Comparison of ENCODE assay signal across 19 cellular contexts in the genomic region with DNA sequence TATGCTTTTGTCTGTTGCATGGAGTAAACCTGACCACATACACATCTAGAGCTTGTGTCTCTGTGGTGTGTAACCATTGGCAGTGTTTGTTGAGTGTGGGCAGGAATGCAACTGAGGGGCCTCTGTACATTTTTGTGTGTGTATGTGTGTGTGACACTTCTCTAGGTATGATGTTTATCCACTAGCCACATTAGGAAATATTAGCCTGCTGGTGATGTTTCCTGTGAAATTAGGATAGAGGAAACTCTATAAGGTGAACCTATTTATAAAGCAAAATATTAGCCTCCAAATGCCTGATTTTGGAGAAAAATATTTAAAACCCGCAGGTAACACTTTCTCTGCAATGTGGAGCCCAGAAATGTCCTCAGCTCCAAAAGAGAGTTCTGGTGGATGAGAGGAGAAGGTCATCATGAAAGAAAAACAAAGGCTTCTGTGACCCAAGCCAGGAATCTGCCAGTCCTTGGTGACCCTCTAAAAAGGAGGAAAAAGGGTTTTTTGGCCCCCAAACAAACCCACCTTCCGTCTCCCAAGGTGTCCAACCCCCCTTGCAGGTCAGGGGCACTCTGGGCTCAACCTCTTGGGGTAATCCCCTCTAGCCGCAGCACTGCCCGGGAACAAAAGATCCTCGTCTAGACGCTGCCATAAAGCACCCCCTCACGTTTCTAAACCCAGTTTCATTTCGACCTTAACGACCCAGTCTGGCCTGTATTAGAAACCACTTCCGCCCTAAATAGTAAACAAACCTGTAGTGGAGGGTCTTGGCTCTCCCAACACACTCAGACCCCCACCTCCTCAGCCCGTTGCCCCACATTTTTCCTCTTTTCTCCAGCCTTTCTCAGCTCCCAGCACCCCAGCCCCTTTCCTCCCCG. TPM values are rescaled to one million over a fixed set of nuclear protein-coding genes. Genes with fewer than 3 reads are reported as not detected.
DNase-seq lines count a peak whose midpoint lies in the region; ATAC-seq, FAIRE-seq and TF ChIP-seq lines count a peak whose summit lies in the region.
"Had no signal": no experiment of that assay in that cellular context is flagged by ENCODE, and none has a peak within 500 bp of the region (broad histone marks: within the 10 kb centered on the region; RNA-seq: fewer than 3 reads in every experiment).

No MANE protein-coding gene starts in this region.

- H3K27me3 ChIP-seq in HUES6 (ENCODE audit: control insufficient read depth, insufficient read depth, low read length) (peaks cover 100% of the 10 kb centered on the region), GM12878 (replicated peaks in 1 of 2; ENCODE audit: control insufficient read depth in 2 of 2, insufficient read depth in 2 of 2, low read length in 1 of 2) (peaks cover 24 to 32% of the 10 kb centered on the region in 2 experiments), skeletal muscle tissue (ENCODE audit: control insufficient read depth in 3 of 3, insufficient read depth in 3 of 3, low read length in 3 of 3) (peaks cover 37 to 90% (median 47%) of the 10 kb centered on the region in 3 donors)

- SMC1A ChIA-PET in GM12878 (lab: Charles Lee; ENCODE audit: uncharacterized antibody, unreplicated experiment) = interaction anchor here (0.7 kb wide), 1 partner anchor 10 kb away, joined by 3 read pairs; no protein-coding TSS in a partner anchor

- 6% methylated on average over 11 of the region's 12 CpGs for WGBS in GM12878 (ENCODE audit: insufficient coverage, insufficient replicate concordance, low lambda C conversion rate, missing lambda C conversion rate)

- H3K4me1 ChIP-seq in HUES6 (ENCODE audit: control insufficient read depth, insufficient read depth, low read length) (peaks cover 9% of the 10 kb centered on the region; the same call in 1 of the 2 replicates), GM12878 (ENCODE audit: control insufficient read depth, insufficient read depth, low read length) (peaks cover 22% of the 10 kb centered on the region), skeletal muscle tissue (ENCODE audit: control insufficient read depth in 3 of 3, insufficient read depth in 3 of 3, low read length in 3 of 3) (peaks cover 23 to 47% (median 26%) of the 10 kb centered on the region in 3 donors)

- no peak for TF ChIP-seq CTCF in GM12878 (IDR thresholded peaks at IDR 0.05 in 2 of 3, conservative IDR thresholded peaks at IDR 0.05 in 1 of 3; ENCODE audit: control insufficient read depth in 2 of 3, extremely low read depth in 1 of 3, insufficient read depth in 1 of 3, low read depth in 3 of 3, low read length in 3 of 3)

- H3K79me2 ChIP-seq in GM12878 (ENCODE audit: control insufficient read depth, insufficient read depth, low read length) = no peaks in the 10 kb centered on the region

- in situ Hi-C loops in GM12878 (cut with MboI) = no loop called here

- no TSS peak for BruUV-seq in GM12878 (replicated peaks; lab: Mats Ljungman, UMichigan)

- H4K20me1 ChIP-seq in GM12878 (ENCODE audit: control insufficient read depth, insufficient read depth) = no peaks in the 10 kb centered on the region

- intact Hi-C loops in GM12878 (cut with micrococcal nuclease; ENCODE audit: unreplicated experiment) = no loop called here

- H3K27ac ChIP-seq in HUES6 (ENCODE audit: low read depth, low read length) = no peak overlapping the region
- no peak overlapping the region for H3K27ac ChIP-seq in GM12878 (ENCODE audit: control insufficient read depth, insufficient read depth)
- H3K27ac ChIP-seq in skeletal muscle tissue (ENCODE audit: low read depth, low read length) = peak overlapping the region; percentile 64
- H3K27ac ChIP-seq: RWPE1 had no signal

- CTCF ChIA-PET in GM12878 (lab: Yijun Ruan, JAX) = no interaction called here

- H3K9ac ChIP-seq in HUES6 (ENCODE audit: low read length) (peak overlapping the region; percentile 26), GM12878 (ENCODE audit: control insufficient read depth, insufficient read depth, low read length) (no peak overlapping the region), skeletal muscle tissue (ENCODE audit: low read depth in 1 of 3, low read length in 3 of 3) (peak overlapping the region; percentile 28 to 57 (median 42))

- POLR2A ChIA-PET in GM12878 (lab: Charles Lee) = no interaction called here

- peak; percentile 77 for ATAC-seq in GM12878
- ATAC-seq: CD8-positive, alpha-beta T cell had no signal

- RAD21 ChIA-PET in GM12878 (lab: Charles Lee; ENCODE audit: unreplicated experiment) = no interaction called here

- H2AFZ ChIP-seq in GM12878 (ENCODE audit: control insufficient read depth, low read depth, low read length) = no peak overlapping the region

- H3K9me3 ChIP-seq in HUES6 (ENCODE audit: control insufficient read depth, insufficient read depth, low read depth, low read length) (no peaks in the 10 kb centered on the region), GM12878 (replicated peaks; ENCODE audit: control insufficient read depth, insufficient read depth, low read length) (no peaks in the 10 kb centered on the region; the same call in 1 of the 3 replicates), skeletal muscle tissue (ENCODE audit: control insufficient read depth in 3 of 3, low read length in 3 of 3) (no peaks in the 10 kb centered on the region)

- peak overlapping the region; percentile 25 for H3K4me2 ChIP-seq in GM12878 (ENCODE audit: control insufficient read depth, insufficient read depth)

- FAIRE-seq in GM12878 (lab: Jason Lieb, UNC) = no peak

- H3K4me3 ChIP-seq in HUES6 (ENCODE audit: low read depth, low read length) (no peak overlapping the region), GM12878 (no peak overlapping the region), skeletal muscle tissue (ENCODE audit: low read length in 3 of 3) (peak overlapping the region in 1 of 3 donors; percentile 38)

- H3K36me3 ChIP-seq in HUES6 (ENCODE audit: control insufficient read depth, insufficient read depth, low read length) = no peaks in the 10 kb centered on the region
- H3K36me3 ChIP-seq in GM12878 (ENCODE audit: control insufficient read depth in 2 of 2, insufficient read depth in 2 of 2, low read length in 1 of 2) = no peaks in the 10 kb centered on the region
- no peaks in the 10 kb centered on the region for H3K36me3 ChIP-seq in skeletal muscle tissue (ENCODE audit: control insufficient read depth in 3 of 3, insufficient read depth in 3 of 3, low read length in 3 of 3)

- no peak for TF ChIP-seq EP300 in GM12878 (IDR thresholded peaks at IDR 0.05; ENCODE audit: borderline replicate concordance in 1 of 2, control insufficient read depth in 1 of 2, low read depth in 2 of 2, low read length in 2 of 2)

- TF ChIP-seq POLR2A in GM12878 (IDR thresholded peaks at IDR 0.05; ENCODE audit: low read depth, low read length) = no peak

- TF ChIP-seq RAD21 in GM12878 (IDR thresholded peaks at IDR 0.05; ENCODE audit: insufficient read depth, low read depth, low read length) = no peak

- DNase-seq in GM12878 (ENCODE audit: low read depth, low spot score) = no peak
- DNase-seq in NCI-H69 (lab: John Stamatoyannopoulos, UW) = no peak
- DNase-seq in NCI-H1436 (lab: John Stamatoyannopoulos, UW) = no peak
- no peak for DNase-seq in pons (ENCODE audit: low spot score)
- DNase-seq: activated CD4-positive, alpha-beta T cell treated with anti-CD3 and anti-CD28 coated beads, Interleukin-2, amount 10 ng/mL, durations not matched to agents 24 days and 14 days; activated naive CD8-positive, alpha-beta T cell treated with anti-CD3 and anti-CD28 coated beads, Interleukin-2, amount 10 ng/mL, durations not matched to agents 7 days and 5 days; activated T-cell treated with anti-CD3 and anti-CD28 coated beads, Interleukin-2, amount 50 U/mL, for 1 hour; CD8-positive, alpha-beta T cell; islet precursor cell; KBM-7; NCI-H1694 treated with DMSO at 0.1 percent for 48 hours; NCI-H510A treated with DMSO at 0.1 percent for 48 hours had no signal

RNA-seq across cellular contexts. Expression of a gene that starts 3.1 kb away (rescaled TPM):
- not detected in 2 replicates for total RNA-seq in GM12878 (2013; cell fraction: nucleolus; rRNA removed)
- total RNA-seq in GM12878 (2014; rRNA removed) = not detected in 2 replicates
- total RNA-seq in GM12878 (2014; rRNA removed; fragmentation: Illumina TruSeq; extraction: Trizol) = not detected in 2 replicates
- total RNA-seq in GM12878 (2021) = not detected in 2 replicates
- not detected for polyA plus RNA-seq in GM12878 (2011; ENCODE audit: low read depth)
- not detected in 2 replicates for polyA plus RNA-seq in GM12878 (2011; rRNA removed)
- polyA plus RNA-seq in GM12878 (2011; cell fraction: cytosol; rRNA removed) = not detected in 2 replicates
- polyA plus RNA-seq in GM12878 (2011; cell fraction: nucleus; rRNA removed) = not detected in 2 replicates
- not detected in 2 replicates for polyA plus RNA-seq in GM12878 (2012)
- polyA plus RNA-seq in GM12878 (2014; fragmentation: Illumina TruSeq; extraction: Trizol) = not detected in 2 replicates
- polyA plus RNA-seq in GM12878 (2014; fragmentation: Nextera tagmentation; extraction: Ambion mirVana) = not detected
- not detected in 2 replicates for polyA plus RNA-seq in GM12878 (2014; rRNA removed)
- not detected for polyA plus RNA-seq in GM12878 (2016; fragmentation: Nextera tagmentation; extraction: Ambion mirVana)
- not detected in 2 replicates for polyA minus RNA-seq in GM12878 (2011; rRNA and poly(A)+ RNA removed)
- not detected in 2 replicates for polyA minus RNA-seq in GM12878 (2011; cell fraction: cytosol; rRNA and poly(A)+ RNA removed)
- polyA minus RNA-seq in GM12878 (2011; cell fraction: nucleus; rRNA and poly(A)+ RNA removed) = not detected in 2 replicates
- total RNA-seq in skeletal muscle tissue = 2.1 TPM
- total RNA-seq: activated CD4-positive, alpha-beta T cell treated with anti-CD3 and anti-CD28 coated beads, Interleukin-2, amount 10 ng/mL, durations not matched to agents 24 days and 14 days; activated naive CD8-positive, alpha-beta T cell treated with anti-CD3 and anti-CD28 coated beads, Interleukin-2, amount 10 ng/mL, durations not matched to agents 7 days and 5 days; cardiac septum; CD8-positive, alpha-beta T cell; osteocyte; T-helper 2 cell treated with Interferon-gamma antibody and Interleukin-4, amounts not matched to agents 100 ng/mL and 5 ng/mL, for 36 hours had no signal

RNA-seq across cellular contexts. Expression of a gene that starts 4.9 kb away (rescaled TPM):
- not detected in 2 replicates for total RNA-seq in GM12878 (2013; cell fraction: nucleolus; rRNA removed)
- total RNA-seq in GM12878 (2014; rRNA removed) (not detected in 2 replicates), GM12878 (2014; rRNA removed; fragmentation: Illumina TruSeq; extraction: Trizol) (not detected in 2 replicates), GM12878 (2021) (not detected in 2 replicates), skeletal muscle tissue (0.52 TPM)
- polyA plus RNA-seq in GM12878 (2011; ENCODE audit: low read depth) = 0.12 TPM
- polyA plus RNA-seq in GM12878 (2011; rRNA removed) (not detected in 2 replicates), GM12878 (2014; fragmentation: Illumina TruSeq; extraction: Trizol) (not detected in 2 replicates), GM12878 (2014; fragmentation: Nextera tagmentation; extraction: Ambion mirVana) (not detected), GM12878 (2014; rRNA removed) (not detected in 2 replicates), GM12878 (2016; fragmentation: Nextera tagmentation; extraction: Ambion mirVana) (not detected)
- polyA plus RNA-seq in GM12878 (2011; cell fraction: cytosol; rRNA removed) = not detected in 2 replicates
- polyA plus RNA-seq in GM12878 (2011; cell fraction: nucleus; rRNA removed) = not detected in 2 replicates
- not detected in 2 replicates for polyA plus RNA-seq in GM12878 (2012)
- polyA minus RNA-seq in GM12878 (2011; rRNA and poly(A)+ RNA removed) = not detected in 2 replicates
- polyA minus RNA-seq in GM12878 (2011; cell fraction: cytosol; rRNA and poly(A)+ RNA removed) = 0.73 TPM in 1 of 2 replicates, not detected in the other
- polyA minus RNA-seq in GM12878 (2011; cell fraction: nucleus; rRNA and poly(A)+ RNA removed) = not detected in 2 replicates
- total RNA-seq: activated CD4-positive, alpha-beta T cell treated with anti-CD3 and anti-CD28 coated beads, Interleukin-2, amount 10 ng/mL, durations not matched to agents 24 days and 14 days; activated naive CD8-positive, alpha-beta T cell treated with anti-CD3 and anti-CD28 coated beads, Interleukin-2, amount 10 ng/mL, durations not matched to agents 7 days and 5 days; cardiac septum; CD8-positive, alpha-beta T cell; osteocyte; T-helper 2 cell treated with Interferon-gamma antibody and Interleukin-4, amounts not matched to agents 100 ng/mL and 5 ng/mL, for 36 hours had no signal

RNA-seq across cellular contexts. Expression of a gene that starts 7.1 kb away (rescaled TPM):
- total RNA-seq in GM12878 (2013; cell fraction: nucleolus; rRNA removed) = not detected in 2 replicates
- total RNA-seq in GM12878 (2014; rRNA removed) (not detected in 2 replicates), GM12878 (2014; rRNA removed; fragmentation: Illumina TruSeq; extraction: Trizol) (not detected in 2 replicates), GM12878 (2021) (0.59 TPM in 1 of 2 replicates, not detected in the other), skeletal muscle tissue (3.7 TPM)
- polyA plus RNA-seq in GM12878 (2011; ENCODE audit: low read depth) = not detected
- polyA plus RNA-seq in GM12878 (2011; rRNA removed) (not detected in 2 replicates), GM12878 (2014; fragmentation: Illumina TruSeq; extraction: Trizol) (not detected in 2 replicates), GM12878 (2014; fragmentation: Nextera tagmentation; extraction: Ambion mirVana) (not detected), GM12878 (2014; rRNA removed) (not detected in 2 replicates), GM12878 (2016; fragmentation: Nextera tagmentation; extraction: Ambion mirVana) (not detected)
- polyA plus RNA-seq in GM12878 (2011; cell fraction: cytosol; rRNA removed) = 0.03 TPM in 1 of 2 replicates, not detected in the other
- not detected in 2 replicates for polyA plus RNA-seq in GM12878 (2011; cell fraction: nucleus; rRNA removed)
- polyA plus RNA-seq in GM12878 (2012) = not detected in 2 replicates
- not detected in 2 replicates for polyA minus RNA-seq in GM12878 (2011; rRNA and poly(A)+ RNA removed)
- polyA minus RNA-seq in GM12878 (2011; cell fraction: cytosol; rRNA and poly(A)+ RNA removed) = not detected in 2 replicates
- 0.24 TPM in 1 of 2 replicates, not detected in the other for polyA minus RNA-seq in GM12878 (2011; cell fraction: nucleus; rRNA and poly(A)+ RNA removed)
- total RNA-seq: activated CD4-positive, alpha-beta T cell treated with anti-CD3 and anti-CD28 coated beads, Interleukin-2, amount 10 ng/mL, durations not matched to agents 24 days and 14 days; activated naive CD8-positive, alpha-beta T cell treated with anti-CD3 and anti-CD28 coated beads, Interleukin-2, amount 10 ng/mL, durations not matched to agents 7 days and 5 days; cardiac septum; CD8-positive, alpha-beta T cell; osteocyte; T-helper 2 cell treated with Interferon-gamma antibody and Interleukin-4, amounts not matched to agents 100 ng/mL and 5 ng/mL, for 36 hours had no signal

RNA-seq across cellular contexts. Expression of a gene that starts 22.1 kb away (rescaled TPM):
- 0.69 TPM in 1 of 2 replicates, not detected in the other for total RNA-seq in GM12878 (2013; cell fraction: nucleolus; rRNA removed)
- total RNA-seq in GM12878 (2014; rRNA removed) (not detected in 2 replicates), GM12878 (2014; rRNA removed; fragmentation: Illumina TruSeq; extraction: Trizol) (not detected in 2 replicates), GM12878 (2021) (not detected in 2 replicates), skeletal muscle tissue (4.2 TPM)
- not detected for polyA plus RNA-seq in GM12878 (2011; ENCODE audit: low read depth)
- polyA plus RNA-seq in GM12878 (2011; rRNA removed) (not detected in 2 replicates), GM12878 (2014; fragmentation: Illumina TruSeq; extraction: Trizol) (not detected in 2 replicates), GM12878 (2014; fragmentation: Nextera tagmentation; extraction: Ambion mirVana) (not detected), GM12878 (2014; rRNA removed) (not detected in 2 replicates), GM12878 (2016; fragmentation: Nextera tagmentation; extraction: Ambion mirVana) (not detected)
- polyA plus RNA-seq in GM12878 (2011; cell fraction: cytosol; rRNA removed) = not detected in 2 replicates
- 0.09 TPM in 1 of 2 replicates, not detected in the other for polyA plus RNA-seq in GM12878 (2011; cell fraction: nucleus; rRNA removed)
- 0.07 TPM in 1 of 2 replicates, not detected in the other for polyA plus RNA-seq in GM12878 (2012)
- not detected in 2 replicates for polyA minus RNA-seq in GM12878 (2011; rRNA and poly(A)+ RNA removed)
- not detected in 2 replicates for polyA minus RNA-seq in GM12878 (2011; cell fraction: cytosol; rRNA and poly(A)+ RNA removed)
- polyA minus RNA-seq in GM12878 (2011; cell fraction: nucleus; rRNA and poly(A)+ RNA removed) = not detected in 2 replicates
- total RNA-seq: activated CD4-positive, alpha-beta T cell treated with anti-CD3 and anti-CD28 coated beads, Interleukin-2, amount 10 ng/mL, durations not matched to agents 24 days and 14 days; activated naive CD8-positive, alpha-beta T cell treated with anti-CD3 and anti-CD28 coated beads, Interleukin-2, amount 10 ng/mL, durations not matched to agents 7 days and 5 days; cardiac septum; CD8-positive, alpha-beta T cell; osteocyte; T-helper 2 cell treated with Interferon-gamma antibody and Interleukin-4, amounts not matched to agents 100 ng/mL and 5 ng/mL, for 36 hours had no signal

RNA-seq across cellular contexts. Expression of a gene that starts 23.1 kb away (rescaled TPM):
- total RNA-seq in GM12878 (2013; cell fraction: nucleolus; rRNA removed) = not detected in 2 replicates
- total RNA-seq in GM12878 (2014; rRNA removed) (not detected in 2 replicates), GM12878 (2014; rRNA removed; fragmentation: Illumina TruSeq; extraction: Trizol) (not detected in 2 replicates), GM12878 (2021) (not detected in 2 replicates), skeletal muscle tissue (not detected)
- not detected for polyA plus RNA-seq in GM12878 (2011; ENCODE audit: low read depth)
- polyA plus RNA-seq in GM12878 (2011; rRNA removed) (not detected in 2 replicates), GM12878 (2014; fragmentation: Illumina TruSeq; extraction: Trizol) (not detected in 2 replicates), GM12878 (2014; fragmentation: Nextera tagmentation; extraction: Ambion mirVana) (not detected), GM12878 (2014; rRNA removed) (not detected in 2 replicates), GM12878 (2016; fragmentation: Nextera tagmentation; extraction: Ambion mirVana) (not detected)
- not detected in 2 replicates for polyA plus RNA-seq in GM12878 (2011; cell fraction: cytosol; rRNA removed)
- polyA plus RNA-seq in GM12878 (2011; cell fraction: nucleus; rRNA removed) = not detected in 2 replicates
- polyA plus RNA-seq in GM12878 (2012) = not detected in 2 replicates
- not detected in 2 replicates for polyA minus RNA-seq in GM12878 (2011; rRNA and poly(A)+ RNA removed)
- not detected in 2 replicates for polyA minus RNA-seq in GM12878 (2011; cell fraction: cytosol; rRNA and poly(A)+ RNA removed)
- polyA minus RNA-seq in GM12878 (2011; cell fraction: nucleus; rRNA and poly(A)+ RNA removed) = not detected in 2 replicates
- total RNA-seq: activated CD4-positive, alpha-beta T cell treated with anti-CD3 and anti-CD28 coated beads, Interleukin-2, amount 10 ng/mL, durations not matched to agents 24 days and 14 days; activated naive CD8-positive, alpha-beta T cell treated with anti-CD3 and anti-CD28 coated beads, Interleukin-2, amount 10 ng/mL, durations not matched to agents 7 days and 5 days; cardiac septum; CD8-positive, alpha-beta T cell; H4; osteocyte; T-helper 2 cell treated with Interferon-gamma antibody and Interleukin-4, amounts not matched to agents 100 ng/mL and 5 ng/mL, for 36 hours had no signal
